19 cellular contexts compared by ENCODE assay signal in genomic region chr7:114466911-114467310, GRCh38. TPM values are rescaled to one million over a fixed set of nuclear protein-coding genes. Genes with fewer than 3 reads are reported as not detected.
"Had no signal": no experiment of that assay in that cellular context is flagged by ENCODE, and none has a peak within 500 bp of the region (broad histone marks: within the 10 kb centered on the region; RNA-seq: fewer than 3 reads in every experiment).

No MANE protein-coding gene starts in this region.

- H3K36me3 ChIP-seq: cardiac muscle cell, left lung, thyroid gland had no signal

- H3K27ac ChIP-seq: cardiac muscle cell, left lung, thyroid gland had no signal

- ATAC-seq: activated CD4-positive, CD25-positive, alpha-beta regulatory T cell treated with anti-CD3 and anti-CD28 coated beads, Interleukin-2, amount 50 U/mL, for 24 hours; activated CD8-positive, alpha-beta T cell treated with anti-CD3 and anti-CD28 coated beads, Interleukin-2, amount 10 ng/mL, durations not matched to agents 7 days and 5 days; activated naive CD8-positive, alpha-beta T cell treated with anti-CD3 and anti-CD28 coated beads, Interleukin-2, amount 50 U/mL, for 24 hours; left lung had no signal

- H3K4me3 ChIP-seq: cardiac muscle cell, left lung, thyroid gland had no signal

- H3K4me1 ChIP-seq: left lung, thyroid gland had no signal

- H3K9me3 ChIP-seq: left lung, thyroid gland had no signal

- DNase-seq: activated CD4-positive, alpha-beta T cell treated with anti-CD3 and anti-CD28 coated beads, Interleukin-2, amount 10 ng/mL, durations not matched to agents 7 days and 5 days; activated CD8-positive, alpha-beta T cell treated with anti-CD3 and anti-CD28 coated beads, Interleukin-2, amount 10 ng/mL, durations not matched to agents 7 days and 5 days; activated naive CD4-positive, alpha-beta T cell treated with anti-CD3 and anti-CD28 coated beads, Interleukin-2, amount 10 ng/mL, durations not matched to agents 7 days and 5 days; activated naive CD8-positive, alpha-beta T cell treated with anti-CD3 and anti-CD28 coated beads, Interleukin-2, amount 50 U/mL, for 24 hours; activated T-cell treated with anti-CD3 and anti-CD28 coated beads, Interleukin-2, amount 50 U/mL, for 24 hours; aorta; endodermal cell; erythroblast; head of caudate nucleus; kidney; left lung; nephron progenitor cell; nucleus accumbens; posterior cingulate gyrus; stimulated activated CD4-positive, alpha-beta T cell treated with anti-CD3 and anti-CD28 coated beads, Interleukin-1b, Interleukin-23, amount 100 ng/mL, for 48 hours; stimulated activated naive CD4-positive, alpha-beta T cell treated with Interleukin-2 at 50 U/mL for 16 hours; thyroid gland had no signal

- H3K27me3 ChIP-seq: cardiac muscle cell, left lung, thyroid gland had no signal

RNA-seq across cellular contexts. Expression of gene FOXP2, which starts 52.3 kb away (rescaled TPM):
- total RNA-seq: activated CD4-positive, alpha-beta T cell treated with anti-CD3 and anti-CD28 coated beads, Interleukin-2, amount 10 ng/mL, durations not matched to agents 7 days and 5 days; activated CD8-positive, alpha-beta T cell treated with anti-CD3 and anti-CD28 coated beads, Interleukin-2, amount 10 ng/mL, durations not matched to agents 7 days and 5 days had no signal
